ENCODE assay signal across 28 cellular contexts in the genomic region with DNA sequence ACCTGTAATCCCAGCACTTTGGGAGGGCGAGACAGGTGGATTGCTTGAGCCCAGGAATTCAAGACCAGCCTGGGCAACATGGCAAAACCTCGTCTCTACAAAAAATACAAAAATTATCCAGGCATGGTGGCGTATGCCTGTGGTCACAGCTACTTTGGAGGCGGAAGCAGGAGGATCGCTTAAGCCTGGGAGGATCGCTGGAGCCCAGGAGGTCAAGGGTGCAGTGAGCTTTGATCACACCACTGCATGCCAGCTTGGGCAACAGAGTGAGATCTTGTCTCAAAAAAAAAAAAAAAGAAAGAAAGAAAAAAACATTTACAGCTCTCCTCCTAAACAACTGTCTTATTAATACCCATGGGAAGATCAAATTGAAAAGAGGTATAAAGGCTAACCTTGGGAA. TPM values are rescaled to one million over a fixed set of nuclear protein-coding genes. Genes with fewer than 3 reads are reported as not detected.
"Had no signal": no experiment of that assay in that cellular context is flagged by ENCODE, and none has a peak within 500 bp of the region (broad histone marks: within the 10 kb centered on the region; RNA-seq: fewer than 3 reads in every experiment).

No MANE protein-coding gene starts in this region.

- H3K36me3 Mint-ChIP-seq: activated naive CD8-positive, alpha-beta T cell treated with anti-CD3 and anti-CD28 coated beads, Interleukin-2, amount 10 ng/mL, durations not matched to agents 7 days and 5 days; naive B cell; type B pancreatic cell had no signal

- H3K36me3 ChIP-seq: brain microvascular endothelial cell, esophagus squamous epithelium, heart right ventricle, left ventricle myocardium inferior, thoracic aorta, uterus had no signal

- H3K27ac ChIP-seq: brain microvascular endothelial cell, epithelial cell of prostate, esophagus squamous epithelium, heart right ventricle, left ventricle myocardium inferior, thoracic aorta, uterus had no signal

- H3K9me3 Mint-ChIP-seq: activated naive CD4-positive, alpha-beta T cell treated with anti-CD3 and anti-CD28 coated beads for 36 hours; activated naive CD8-positive, alpha-beta T cell treated with anti-CD3 and anti-CD28 coated beads, Interleukin-2, amount 10 ng/mL, durations not matched to agents 7 days and 5 days; naive B cell; type B pancreatic cell had no signal

- H3K27ac Mint-ChIP-seq: activated naive CD4-positive, alpha-beta T cell treated with anti-CD3 and anti-CD28 coated beads for 36 hours; activated naive CD8-positive, alpha-beta T cell treated with anti-CD3 and anti-CD28 coated beads, Interleukin-2, amount 10 ng/mL, durations not matched to agents 7 days and 5 days; type B pancreatic cell had no signal

- DNase-seq: activated CD4-positive, alpha-beta T cell treated with anti-CD3 and anti-CD28 coated beads for 48 hours; activated CD4-positive, alpha-beta T cell treated with anti-CD3 and anti-CD28 coated beads, Interleukin-2, amount 50 U/mL, for 48 hours; activated CD8-positive, alpha-beta memory T cell treated with anti-CD3 and anti-CD28 coated beads for 24 hours; activated effector memory CD4-positive, alpha-beta T cell treated with Interleukin-2 at 50 U/mL for 16 hours; activated naive CD4-positive, alpha-beta T cell treated with anti-CD3 and anti-CD28 coated beads for 36 hours; activated naive CD8-positive, alpha-beta T cell treated with anti-CD3 and anti-CD28 coated beads, Interleukin-2, amount 10 ng/mL, durations not matched to agents 7 days and 5 days; amniotic stem cell; brain microvascular endothelial cell; caudate nucleus; cortex of kidney; esophagus squamous epithelium; foreskin melanocyte; heart right ventricle; left ventricle myocardium inferior; naive B cell; right cardiac atrium; stimulated activated CD4-positive, alpha-beta T cell treated with anti-CD3 and anti-CD28 coated beads, Interleukin-12 subunit alpha, Interleukin-12 subunit beta, amount 100 ng/mL, for 4 hours; stimulated activated CD4-positive, alpha-beta T cell treated with anti-CD3 and anti-CD28 coated beads, Interleukin-4, amount 100 ng/mL, for 1 hour; stimulated activated naive CD8-positive, alpha-beta T cell treated with anti-CD3 and anti-CD28 coated beads, Interleukin-15, Interleukin-2, amounts not matched to agents 100 U/mL and 50 U/mL, for 24 hours; uterus had no signal

- H3K4me3 Mint-ChIP-seq: activated naive CD4-positive, alpha-beta T cell treated with anti-CD3 and anti-CD28 coated beads for 36 hours; activated naive CD8-positive, alpha-beta T cell treated with anti-CD3 and anti-CD28 coated beads, Interleukin-2, amount 10 ng/mL, durations not matched to agents 7 days and 5 days; naive B cell; type B pancreatic cell had no signal

- FAIRE-seq: astrocyte had no signal

- H3K27me3 ChIP-seq: brain microvascular endothelial cell, esophagus squamous epithelium, heart right ventricle, uterus had no signal

- H3K4me1 Mint-ChIP-seq: activated naive CD8-positive, alpha-beta T cell treated with anti-CD3 and anti-CD28 coated beads, Interleukin-2, amount 10 ng/mL, durations not matched to agents 7 days and 5 days; naive B cell had no signal

- ATAC-seq: activated CD4-positive, CD25-positive, alpha-beta regulatory T cell treated with anti-CD3 and anti-CD28 coated beads, Interleukin-2, amount 50 U/mL, for 24 hours; heart right ventricle; right cardiac atrium; stimulated activated naive CD8-positive, alpha-beta T cell treated with anti-CD3 and anti-CD28 coated beads, Interleukin-15, Interleukin-2, amounts not matched to agents 100 U/mL and 50 U/mL, for 24 hours had no signal

- H3K9me3 ChIP-seq: esophagus squamous epithelium, heart right ventricle, left ventricle myocardium inferior, thoracic aorta, uterus had no signal

- H3K4me3 ChIP-seq: esophagus squamous epithelium, heart right ventricle, left ventricle myocardium inferior, thoracic aorta, uterus had no signal

- H3K27me3 Mint-ChIP-seq: type B pancreatic cell had no signal

- H3K4me1 ChIP-seq: uterus had no signal

RNA-seq across cellular contexts. Expression of a gene that starts 8.8 kb away (rescaled TPM):
- total RNA-seq: activated naive CD4-positive, alpha-beta T cell treated with anti-CD3 and anti-CD28 coated beads for 36 hours; activated naive CD8-positive, alpha-beta T cell treated with anti-CD3 and anti-CD28 coated beads, Interleukin-2, amount 10 ng/mL, durations not matched to agents 7 days and 5 days; astrocyte; chondrocyte; esophagus squamous epithelium; lung microvascular endothelial cell; T-helper 1 cell treated with Interleukin-12 subunit alpha and Interleukin-12 subunit beta and Interleukin-4 antibody, amounts not matched to agents 30 ng/mL and 1 ng/mL, for 36 hours; thoracic aorta; uterus had no signal

RNA-seq across cellular contexts. Expression of a gene that starts 49.3 kb away (rescaled TPM):
- total RNA-seq: activated naive CD4-positive, alpha-beta T cell treated with anti-CD3 and anti-CD28 coated beads for 36 hours; activated naive CD8-positive, alpha-beta T cell treated with anti-CD3 and anti-CD28 coated beads, Interleukin-2, amount 10 ng/mL, durations not matched to agents 7 days and 5 days; astrocyte; T-helper 1 cell treated with Interleukin-12 subunit alpha and Interleukin-12 subunit beta and Interleukin-4 antibody, amounts not matched to agents 30 ng/mL and 1 ng/mL, for 36 hours; thoracic aorta had no signal
